Comparison of ENCODE assay signal across 1 cellular context in the genomic region with DNA sequence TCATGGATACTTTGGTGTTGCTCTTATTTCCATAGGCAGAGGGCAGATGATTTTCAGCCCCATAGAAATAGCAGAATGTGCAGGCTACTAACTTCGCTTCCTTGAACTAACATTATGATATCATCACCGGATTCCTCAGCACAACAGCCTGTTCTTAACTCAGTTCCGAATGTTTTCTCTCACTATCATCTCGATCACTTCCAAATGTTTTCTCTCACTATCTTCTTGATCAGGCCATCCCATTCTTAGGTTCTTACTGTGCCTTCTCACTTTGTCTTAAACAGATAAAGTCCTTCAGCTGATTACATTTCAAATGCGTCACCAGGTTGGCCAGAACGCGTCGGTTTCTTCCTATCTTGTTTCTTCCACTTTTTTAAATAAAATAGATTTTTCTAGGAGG.
TF ChIP-seq lines count a peak whose summit lies in the region.

No MANE protein-coding gene starts in this region.

TF ChIP-seq in GM23338, 12 proteins besides CTCF, POLR2A, EP300 and RAD21 (continued from another document):
- TF ChIP-seq JUNB (IDR thresholded peaks at IDR 0.05; ENCODE audit: unreplicated experiment) (no peak), CREB1 (CRISPR knock-in tag; IDR thresholded peaks at IDR 0.05; ENCODE audit: low read depth) (no peak), STAT1 (IDR thresholded peaks at IDR 0.05; ENCODE audit: unreplicated experiment) (no peak), NANOG (IDR thresholded peaks at IDR 0.05; ENCODE audit: borderline replicate concordance) (no peak), EZH2 (IDR thresholded peaks at IDR 0.05; ENCODE audit: low read depth, unreplicated experiment) (no peak), EZH2phosphoT487 (IDR thresholded peaks at IDR 0.05; ENCODE audit: unreplicated experiment) (no peak), POLR2AphosphoS5 (IDR thresholded peaks at IDR 0.05; ENCODE audit: low read depth) (no peak), ZNF114 (CRISPR knock-in tag; IDR thresholded peaks at IDR 0.05) (no peak)
- TF ChIP-seq, protein P1, sequence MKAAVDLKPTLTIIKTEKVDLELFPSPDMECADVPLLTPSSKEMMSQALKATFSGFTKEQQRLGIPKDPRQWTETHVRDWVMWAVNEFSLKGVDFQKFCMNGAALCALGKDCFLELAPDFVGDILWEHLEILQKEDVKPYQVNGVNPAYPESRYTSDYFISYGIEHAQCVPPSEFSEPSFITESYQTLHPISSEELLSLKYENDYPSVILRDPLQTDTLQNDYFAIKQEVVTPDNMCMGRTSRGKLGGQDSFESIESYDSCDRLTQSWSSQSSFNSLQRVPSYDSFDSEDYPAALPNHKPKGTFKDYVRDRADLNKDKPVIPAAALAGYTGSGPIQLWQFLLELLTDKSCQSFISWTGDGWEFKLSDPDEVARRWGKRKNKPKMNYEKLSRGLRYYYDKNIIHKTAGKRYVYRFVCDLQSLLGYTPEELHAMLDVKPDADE (IDR thresholded peaks at IDR 0.05): no peak
- TF ChIP-seq, protein P2, sequence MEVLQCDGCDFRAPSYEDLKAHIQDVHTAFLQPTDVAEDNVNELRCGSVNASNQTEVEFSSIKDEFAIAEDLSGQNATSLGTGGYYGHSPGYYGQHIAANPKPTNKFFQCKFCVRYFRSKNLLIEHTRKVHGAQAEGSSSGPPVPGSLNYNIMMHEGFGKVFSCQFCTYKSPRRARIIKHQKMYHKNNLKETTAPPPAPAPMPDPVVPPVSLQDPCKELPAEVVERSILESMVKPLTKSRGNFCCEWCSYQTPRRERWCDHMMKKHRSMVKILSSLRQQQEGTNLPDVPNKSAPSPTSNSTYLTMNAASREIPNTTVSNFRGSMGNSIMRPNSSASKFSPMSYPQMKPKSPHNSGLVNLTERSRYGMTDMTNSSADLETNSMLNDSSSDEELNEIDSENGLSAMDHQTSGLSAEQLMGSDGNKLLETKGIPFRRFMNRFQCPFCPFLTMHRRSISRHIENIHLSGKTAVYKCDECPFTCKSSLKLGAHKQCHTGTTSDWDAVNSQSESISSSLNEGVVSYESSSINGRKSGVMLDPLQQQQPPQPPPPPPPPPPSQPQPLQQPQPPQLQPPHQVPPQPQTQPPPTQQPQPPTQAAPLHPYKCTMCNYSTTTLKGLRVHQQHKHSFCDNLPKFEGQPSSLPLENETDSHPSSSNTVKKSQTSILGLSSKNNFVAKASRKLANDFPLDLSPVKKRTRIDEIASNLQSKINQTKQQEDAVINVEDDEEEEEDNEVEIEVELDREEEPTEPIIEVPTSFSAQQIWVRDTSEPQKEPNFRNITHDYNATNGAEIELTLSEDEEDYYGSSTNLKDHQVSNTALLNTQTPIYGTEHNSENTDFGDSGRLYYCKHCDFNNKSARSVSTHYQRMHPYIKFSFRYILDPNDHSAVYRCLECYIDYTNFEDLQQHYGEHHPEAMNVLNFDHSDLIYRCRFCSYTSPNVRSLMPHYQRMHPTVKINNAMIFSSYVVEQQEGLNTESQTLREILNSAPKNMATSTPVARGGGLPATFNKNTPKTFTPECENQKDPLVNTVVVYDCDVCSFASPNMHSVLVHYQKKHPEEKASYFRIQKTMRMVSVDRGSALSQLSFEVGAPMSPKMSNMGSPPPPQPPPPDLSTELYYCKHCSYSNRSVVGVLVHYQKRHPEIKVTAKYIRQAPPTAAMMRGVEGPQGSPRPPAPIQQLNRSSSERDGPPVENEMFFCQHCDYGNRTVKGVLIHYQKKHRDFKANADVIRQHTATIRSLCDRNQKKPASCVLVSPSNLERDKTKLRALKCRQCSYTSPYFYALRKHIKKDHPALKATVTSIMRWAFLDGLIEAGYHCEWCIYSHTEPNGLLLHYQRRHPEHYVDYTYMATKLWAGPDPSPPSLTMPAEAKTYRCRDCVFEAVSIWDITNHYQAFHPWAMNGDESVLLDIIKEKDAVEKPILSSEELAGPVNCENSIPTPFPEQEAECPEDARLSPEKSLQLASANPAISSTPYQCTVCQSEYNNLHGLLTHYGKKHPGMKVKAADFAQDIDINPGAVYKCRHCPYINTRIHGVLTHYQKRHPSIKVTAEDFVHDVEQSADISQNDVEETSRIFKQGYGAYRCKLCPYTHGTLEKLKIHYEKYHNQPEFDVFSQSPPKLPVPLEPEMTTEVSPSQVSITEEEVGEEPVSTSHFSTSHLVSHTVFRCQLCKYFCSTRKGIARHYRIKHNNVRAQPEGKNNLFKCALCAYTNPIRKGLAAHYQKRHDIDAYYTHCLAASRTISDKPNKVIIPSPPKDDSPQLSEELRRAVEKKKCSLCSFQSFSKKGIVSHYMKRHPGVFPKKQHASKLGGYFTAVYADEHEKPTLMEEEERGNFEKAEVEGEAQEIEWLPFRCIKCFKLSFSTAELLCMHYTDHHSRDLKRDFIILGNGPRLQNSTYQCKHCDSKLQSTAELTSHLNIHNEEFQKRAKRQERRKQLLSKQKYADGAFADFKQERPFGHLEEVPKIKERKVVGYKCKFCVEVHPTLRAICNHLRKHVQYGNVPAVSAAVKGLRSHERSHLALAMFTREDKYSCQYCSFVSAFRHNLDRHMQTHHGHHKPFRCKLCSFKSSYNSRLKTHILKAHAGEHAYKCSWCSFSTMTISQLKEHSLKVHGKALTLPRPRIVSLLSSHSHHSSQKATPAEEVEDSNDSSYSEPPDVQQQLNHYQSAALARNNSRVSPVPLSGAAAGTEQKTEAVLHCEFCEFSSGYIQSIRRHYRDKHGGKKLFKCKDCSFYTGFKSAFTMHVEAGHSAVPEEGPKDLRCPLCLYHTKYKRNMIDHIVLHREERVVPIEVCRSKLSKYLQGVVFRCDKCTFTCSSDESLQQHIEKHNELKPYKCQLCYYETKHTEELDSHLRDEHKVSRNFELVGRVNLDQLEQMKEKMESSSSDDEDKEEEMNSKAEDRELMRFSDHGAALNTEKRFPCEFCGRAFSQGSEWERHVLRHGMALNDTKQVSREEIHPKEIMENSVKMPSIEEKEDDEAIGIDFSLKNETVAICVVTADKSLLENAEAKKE (CRISPR knock-in tag; IDR thresholded peaks at IDR 0.05): no peak
